21 cellular contexts compared by ENCODE assay signal in genomic region chr14:22426711-22427110, GRCh38.
"Had no signal": no experiment of that assay in that cellular context is flagged by ENCODE, and none has a peak within 500 bp of the region (broad histone marks: within the 10 kb centered on the region; RNA-seq: fewer than 3 reads in every experiment).

No MANE protein-coding gene starts in this region.

- H3K27me3 Mint-ChIP-seq: activated CD8-positive, alpha-beta T cell treated with anti-CD3 and anti-CD28 coated beads for 36 hours; activated naive CD4-positive, alpha-beta T cell treated with anti-CD3 and anti-CD28 coated beads, Interleukin-2, amount 50 U/mL, for 24 hours had no signal

- H3K27ac Mint-ChIP-seq: activated CD8-positive, alpha-beta T cell treated with anti-CD3 and anti-CD28 coated beads for 36 hours; activated naive CD4-positive, alpha-beta T cell treated with anti-CD3 and anti-CD28 coated beads, Interleukin-2, amount 50 U/mL, for 24 hours; activated T-helper 1 cell treated with anti-CD3 and anti-CD28 coated beads, Interleukin-12 subunit alpha, Interleukin-12 subunit beta, Interleukin-2, Interleukin-4 antibody, amounts not matched to agents 30 ng/mL and 10 ng/mL and 1 ng/mL, durations not matched to agents 14 hours and 24 hours and 36 hours; T-helper 1 cell treated with Interleukin-12 subunit alpha and Interleukin-12 subunit beta and Interleukin-4 antibody, amounts not matched to agents 30 μg/mL and 1 μg/mL, for 36 hours had no signal

- H3K4me3 Mint-ChIP-seq: activated CD8-positive, alpha-beta T cell treated with anti-CD3 and anti-CD28 coated beads for 36 hours; activated naive CD4-positive, alpha-beta T cell treated with anti-CD3 and anti-CD28 coated beads, Interleukin-2, amount 50 U/mL, for 24 hours; activated T-helper 1 cell treated with anti-CD3 and anti-CD28 coated beads, Interleukin-12 subunit alpha, Interleukin-12 subunit beta, Interleukin-2, Interleukin-4 antibody, amounts not matched to agents 30 ng/mL and 10 ng/mL and 1 ng/mL, durations not matched to agents 14 hours and 24 hours and 36 hours; T-helper 1 cell treated with Interleukin-12 subunit alpha and Interleukin-12 subunit beta and Interleukin-4 antibody, amounts not matched to agents 30 μg/mL and 1 μg/mL, for 36 hours had no signal

- DNase-seq: activated CD4-positive, alpha-beta T cell treated with anti-CD3 and anti-CD28 coated beads for 4 hours; activated CD8-positive, alpha-beta memory T cell treated with anti-CD3 and anti-CD28 coated beads, Interleukin-2, amount 50 U/mL, for 48 hours; activated CD8-positive, alpha-beta T cell treated with anti-CD3 and anti-CD28 coated beads for 36 hours; activated effector memory CD4-positive, alpha-beta T cell treated with Interleukin-2 at 50 U/mL for 16 hours; activated naive CD4-positive, alpha-beta T cell; activated T-cell treated with anti-CD3 and anti-CD28 coated beads, Interleukin-2, amount 50 U/mL, for 1 hour; aorta; central memory CD4-positive, alpha-beta T cell; Karpas-422; NCI-H1105 treated with DMSO at 0.1 percent for 48 hours; NCI-H1436 treated with DMSO at 0.1 percent for 48 hours; NCI-H187; NCI-H2081; NCI-H446; NCI-H524; PC-3; SHP77 treated with DMSO at 0.1 percent for 48 hours had no signal

- H3K36me3 Mint-ChIP-seq: activated naive CD4-positive, alpha-beta T cell treated with anti-CD3 and anti-CD28 coated beads, Interleukin-2, amount 50 U/mL, for 24 hours had no signal

- ATAC-seq: activated CD4-positive, CD25-positive, alpha-beta regulatory T cell treated with anti-CD3 and anti-CD28 coated beads, Interleukin-2, amount 50 U/mL, for 24 hours; activated CD8-positive, alpha-beta T cell treated with anti-CD3 and anti-CD28 coated beads for 36 hours; PC-3 had no signal

- H3K9me3 Mint-ChIP-seq: activated CD8-positive, alpha-beta T cell treated with anti-CD3 and anti-CD28 coated beads for 36 hours; activated naive CD4-positive, alpha-beta T cell treated with anti-CD3 and anti-CD28 coated beads, Interleukin-2, amount 50 U/mL, for 24 hours; activated T-helper 1 cell treated with anti-CD3 and anti-CD28 coated beads, Interleukin-12 subunit alpha, Interleukin-12 subunit beta, Interleukin-2, Interleukin-4 antibody, amounts not matched to agents 30 ng/mL and 10 ng/mL and 1 ng/mL, durations not matched to agents 14 hours and 24 hours and 36 hours; T-helper 1 cell treated with Interleukin-12 subunit alpha and Interleukin-12 subunit beta and Interleukin-4 antibody, amounts not matched to agents 30 μg/mL and 1 μg/mL, for 36 hours had no signal
